In genomic region chrX:40733691-40734090, GRCh38 we compare ENCODE assay signal across 9 cellular contexts. TPM values are rescaled to one million over a fixed set of nuclear protein-coding genes. Genes with fewer than 3 reads are reported as not detected.
DNase-seq lines count a peak whose midpoint lies in the region; ATAC-seq and TF ChIP-seq lines count a peak whose summit lies in the region.
"Had no signal": no experiment of that assay in that cellular context is flagged by ENCODE, and none has a peak within 500 bp of the region (broad histone marks: within the 10 kb centered on the region; RNA-seq: fewer than 3 reads in every experiment).

No MANE protein-coding gene starts in this region.

- H4K20me1 ChIP-seq in BLaER1 = peaks cover 76% of the 10 kb centered on the region

- no peak overlapping the region for H3K27ac ChIP-seq in BLaER1
- H3K27ac ChIP-seq in HL-60 (replicated peaks) = no peak overlapping the region
- H3K27ac ChIP-seq in muscle layer of duodenum (ENCODE audit: low read length) = peak overlapping the region; percentile 39

- H3K9me3 ChIP-seq in BLaER1 = no peaks in the 10 kb centered on the region
- H3K9me3 ChIP-seq in muscle layer of duodenum (ENCODE audit: control insufficient read depth in 1 of 2, low read length in 2 of 2) = no peaks in the 10 kb centered on the region

- H3K4me1 ChIP-seq in BLaER1 (peaks cover 47% of the 10 kb centered on the region), muscle layer of duodenum (ENCODE audit: control insufficient read depth in 1 of 2, insufficient read depth in 2 of 2, low read length in 2 of 2) (peaks cover 3 to 16% of the 10 kb centered on the region in 2 donors)

- POLR2A ChIA-PET in GM10248 (lab: Yijun Ruan, JAX) = interaction anchor here (0.7 kb wide), 1 partner anchor 49 kb away, joined by 5 read pairs; no protein-coding TSS in a partner anchor

- H3K4me3 ChIP-seq in BLaER1 (no peak overlapping the region), HL-60 (replicated peaks; ENCODE audit: insufficient read depth, low read length) (peak overlapping the region; percentile 59; the same call in 1 of the 2 replicates), muscle layer of duodenum (ENCODE audit: low read depth in 1 of 2, low read length in 2 of 2) (peak overlapping the region; percentile 64 to 66)

- H3K36me3 ChIP-seq in BLaER1 = no peaks in the 10 kb centered on the region
- H3K36me3 ChIP-seq in muscle layer of duodenum (ENCODE audit: control insufficient read depth in 1 of 2, insufficient read depth in 2 of 2, low read length in 2 of 2) = peaks cover 0 to 6% of the 10 kb centered on the region in 2 donors

- H3K27ac Mint-ChIP-seq in brain = peak overlapping the region; percentile 19 to 96 (median 94)

- TF ChIP-seq CTCF in HL-60 (IDR thresholded peaks at IDR 0.05; ENCODE audit: insufficient read depth, low read length) (no peak), brain (conservative IDR thresholded peaks at IDR 0.05) (no peak), GM10248 (IDR thresholded peaks at IDR 0.05; ENCODE audit: control extremely low read depth, extremely low read depth, low read depth, missing control alignments) (no peak)

- no peak for ATAC-seq in activated CD4-positive, CD25-positive, alpha-beta regulatory T cell treated with anti-CD3 and anti-CD28 coated beads, Interleukin-2, amount 50 U/mL, for 24 hours
- ATAC-seq: left ventricle myocardium superior had no signal

- CTCF ChIA-PET in GM10248 (lab: Yijun Ruan, JAX) = no interaction called here

- H3K4me3 Mint-ChIP-seq in brain = peak overlapping the region; percentile 87 to 93 (median 93)

- no peaks in the 10 kb centered on the region for H3K27me3 Mint-ChIP-seq in brain

- no peak overlapping the region for H3K9ac ChIP-seq in BLaER1

- peaks cover 5% of the 10 kb centered on the region for H3K36me3 Mint-ChIP-seq in brain

- H3K27me3 ChIP-seq in BLaER1 = peaks cover 87% of the 10 kb centered on the region
- no peaks in the 10 kb centered on the region for H3K27me3 ChIP-seq in HL-60 (ENCODE audit: insufficient read depth, poor library complexity, severe bottlenecking)
- H3K27me3 ChIP-seq in muscle layer of duodenum (ENCODE audit: low read depth, low read length) = no peaks in the 10 kb centered on the region

- DNase-seq in HL-60 (ENCODE audit: low read depth in 1 of 2, low spot score in 1 of 2) (no peak), NCI-H1417 (lab: John Stamatoyannopoulos, UW) (no peak), GM10248 (ENCODE audit: extremely low spot score) (no peak)
- DNase-seq in central memory CD4-positive, alpha-beta T cell = no peak
- DNase-seq: left ventricle myocardium superior had no signal

- H3K4me2 ChIP-seq in BLaER1 = peak overlapping the region; percentile 85

- peaks cover 0 to 3% (median 0%) of the 10 kb centered on the region in 5 experiments for H3K9me3 Mint-ChIP-seq in brain

- H3K4me1 Mint-ChIP-seq in brain = peaks cover 49% of the 10 kb centered on the region

RNA-seq across cellular contexts. Expression of gene MED14, which starts 1.7 kb away (rescaled TPM):
- polyA plus RNA-seq in brain (ENCODE audit: insufficient read depth, low read depth, low replicate concordance) = 31.3 TPM
